ENCODE assay signal across 25 cellular contexts in the genomic region with DNA sequence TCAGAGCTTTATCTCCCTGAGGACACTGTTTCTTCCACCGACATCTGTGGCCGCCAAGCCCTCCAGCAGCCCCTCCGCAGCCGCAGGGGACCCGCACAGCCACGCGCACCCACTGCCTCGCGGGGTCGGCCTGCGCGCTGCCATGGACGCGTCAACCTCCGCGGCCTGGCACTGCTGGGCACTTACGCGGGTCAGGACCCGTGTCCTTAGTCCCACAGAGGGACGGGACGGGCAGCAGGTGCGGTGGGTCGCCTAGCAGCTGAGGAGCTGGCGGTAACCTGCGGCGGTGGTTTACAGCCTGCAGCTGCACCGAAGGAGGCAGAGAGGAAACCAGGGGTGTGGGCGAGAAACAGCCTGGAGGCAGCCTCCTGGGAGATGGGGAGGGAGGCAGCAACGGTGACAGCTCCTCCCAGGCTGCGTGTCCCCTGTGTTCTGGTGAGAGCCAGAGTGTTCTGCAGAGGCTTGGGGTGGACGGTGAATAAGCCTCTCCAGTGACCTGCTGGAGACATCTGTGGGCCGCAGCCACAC.
"Had no signal": no experiment of that assay in that cellular context is flagged by ENCODE, and none has a peak within 500 bp of the region (broad histone marks: within the 10 kb centered on the region; RNA-seq: fewer than 3 reads in every experiment).

No MANE protein-coding gene starts in this region.

- H3K27ac ChIP-seq: ascending aorta, body of pancreas, SK-N-MC had no signal

- H3K4me1 ChIP-seq: ascending aorta, body of pancreas had no signal

- H3K4me3 ChIP-seq: ascending aorta, body of pancreas, SK-N-MC had no signal

- H3K27me3 ChIP-seq: ascending aorta, body of pancreas had no signal

- H3K9me3 ChIP-seq: ascending aorta, body of pancreas had no signal

- ATAC-seq: activated CD4-positive, CD25-positive, alpha-beta regulatory T cell treated with anti-CD3 and anti-CD28 coated beads, Interleukin-2, amount 50 U/mL, for 24 hours; activated CD8-positive, alpha-beta T cell treated with anti-CD3 and anti-CD28 coated beads for 36 hours; activated T-cell treated with anti-CD3 and anti-CD28 coated beads, Interleukin-2, amount 50 U/mL, for 72 hours; body of pancreas; Panc1; Right ventricle myocardium inferior had no signal

- DNase-seq: activated CD4-positive, alpha-beta T cell treated with anti-CD3 and anti-CD28 coated beads for 4 hours; activated CD8-positive, alpha-beta memory T cell treated with anti-CD3 and anti-CD28 coated beads, Interleukin-2, amount 50 U/mL, for 4 hours; activated CD8-positive, alpha-beta T cell treated with anti-CD3 and anti-CD28 coated beads for 36 hours; activated naive CD4-positive, alpha-beta T cell; activated T-cell treated with anti-CD3 and anti-CD28 coated beads, Interleukin-2, amount 50 U/mL, for 72 hours; body of pancreas; central memory CD4-positive, alpha-beta T cell; Kasumi-1; NCI-H1048; NCI-H146; NCI-H187 treated with DMSO at 0.1 percent for 48 hours; NCI-H2081 treated with DMSO at 0.1 percent for 48 hours; NCI-H2171; NCI-H2227 treated with DMSO at 0.1 percent for 48 hours; NCI-H446 treated with DMSO at 0.1 percent for 48 hours; NCI-H526; NCI-H82; NK-92 treated with Interleukin-12 subunit alpha and Interleukin-12 subunit beta, amount 100 ng/mL, for 24 hours; OCI-M1; RPMI8226 had no signal

- H3K36me3 ChIP-seq: ascending aorta had no signal
